ENCODE assay signal across 1 cellular context in the genomic region with DNA sequence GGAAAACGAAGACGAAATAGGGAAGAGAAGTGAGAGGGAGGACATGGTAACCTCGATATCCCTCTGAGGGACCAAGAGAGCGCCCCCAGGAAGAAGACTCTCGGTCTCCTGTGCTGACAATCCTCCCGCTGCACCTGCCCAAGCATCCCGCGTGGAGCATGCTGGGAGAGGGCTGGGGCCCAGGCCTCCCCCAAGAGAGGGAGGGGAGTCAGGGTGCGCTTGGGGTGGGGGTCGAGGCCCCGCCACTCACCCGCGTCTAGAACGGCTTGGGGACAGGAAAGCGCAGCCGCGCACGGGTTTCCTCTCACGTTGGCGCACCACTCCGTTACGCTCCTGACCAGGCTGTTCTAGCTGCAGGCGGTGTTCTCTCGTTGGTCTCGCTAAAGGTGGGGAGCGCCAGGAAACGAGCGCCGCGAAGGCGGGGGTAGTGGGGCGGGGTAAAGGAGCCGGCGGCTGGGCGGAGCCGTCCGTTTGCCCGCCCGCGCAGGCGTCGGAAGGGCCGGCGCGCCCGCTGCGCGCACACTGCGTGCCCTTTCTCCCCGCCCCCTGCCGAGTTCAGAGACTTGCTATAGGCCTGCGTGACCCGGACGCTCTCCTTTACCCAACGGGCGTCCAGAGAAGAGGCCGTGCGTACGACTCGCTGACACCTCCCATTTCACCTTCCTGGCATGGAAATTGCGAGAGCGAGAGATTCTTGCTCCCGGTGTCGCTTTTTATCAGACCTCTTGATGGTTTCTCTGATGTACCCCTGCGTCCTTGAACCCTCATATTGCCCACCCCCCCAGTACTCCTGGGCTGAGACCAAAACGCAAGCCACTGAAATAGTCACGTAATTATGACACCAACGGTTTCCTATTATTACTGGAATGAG.
A peak's percentile ranks its signal among the peaks of the same experiment; 100 is the strongest.
TF ChIP-seq lines count a peak whose summit lies in the region.

Gene C1GALT1C1, minus strand, starts transcription at position 388 of the 871 bp plus-strand sequence. CDS start 2,888 bp downstream, outside the sequence.

TF ChIP-seq in K562, 482 proteins besides CTCF, POLR2A, EP300 and RAD21 (continued from another document and continues in another):
- TF ChIP-seq, protein P1, sequence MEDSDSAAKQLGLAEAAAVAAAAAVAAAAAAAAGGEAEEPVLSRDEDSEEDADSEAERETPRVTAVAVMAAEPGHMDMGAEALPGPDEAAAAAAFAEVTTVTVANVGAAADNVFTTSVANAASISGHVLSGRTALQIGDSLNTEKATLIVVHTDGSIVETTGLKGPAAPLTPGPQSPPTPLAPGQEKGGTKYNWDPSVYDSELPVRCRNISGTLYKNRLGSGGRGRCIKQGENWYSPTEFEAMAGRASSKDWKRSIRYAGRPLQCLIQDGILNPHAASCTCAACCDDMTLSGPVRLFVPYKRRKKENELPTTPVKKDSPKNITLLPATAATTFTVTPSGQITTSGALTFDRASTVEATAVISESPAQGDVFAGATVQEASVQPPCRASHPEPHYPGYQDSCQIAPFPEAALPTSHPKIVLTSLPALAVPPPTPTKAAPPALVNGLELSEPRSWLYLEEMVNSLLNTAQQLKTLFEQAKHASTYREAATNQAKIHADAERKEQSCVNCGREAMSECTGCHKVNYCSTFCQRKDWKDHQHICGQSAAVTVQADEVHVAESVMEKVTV (CRISPR knock-in tag; IDR thresholded peaks at IDR 0.05), result no peak
- TF ChIP-seq, protein P2, sequence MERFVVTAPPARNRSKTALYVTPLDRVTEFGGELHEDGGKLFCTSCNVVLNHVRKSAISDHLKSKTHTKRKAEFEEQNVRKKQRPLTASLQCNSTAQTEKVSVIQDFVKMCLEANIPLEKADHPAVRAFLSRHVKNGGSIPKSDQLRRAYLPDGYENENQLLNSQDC (CRISPR knock-in tag; IDR thresholded peaks at IDR 0.05), result no peak
- TF ChIP-seq RBM17 (IDR thresholded peaks at IDR 0.05; ENCODE audit: borderline replicate concordance, low read depth, low read length) (no peak), SMARCA4 (IDR thresholded peaks at IDR 0.05) (peak; percentile 11; the same call in 1 of the 2 replicates), SMARCB1 (IDR thresholded peaks at IDR 0.05; ENCODE audit: insufficient read length, low read depth) (no peak), ARNT (IDR thresholded peaks at IDR 0.05) (no peak), SREBF1 (IDR thresholded peaks at IDR 0.05; ENCODE audit: borderline replicate concordance, low read depth, low read length) (no peak), KDM2B (CRISPR knock-in tag; IDR thresholded peaks at IDR 0.05) (no peak), RBFOX2 (IDR thresholded peaks at IDR 0.05; ENCODE audit: low read depth, low read length) (peak; percentile 89), HOXB6 (CRISPR knock-in tag; IDR thresholded peaks at IDR 0.05; ENCODE audit: borderline replicate concordance) (no peak), CXXC5 (CRISPR knock-in tag; IDR thresholded peaks at IDR 0.05) (peak; percentile 91), ZNF584 (CRISPR knock-in tag; IDR thresholded peaks at IDR 0.05; ENCODE audit: low read depth) (no peak), GTF2B (IDR thresholded peaks at IDR 0.05; ENCODE audit: extremely low read depth, insufficient read length) (peak; percentile 44), ESRRA (IDR thresholded peaks at IDR 0.05; ENCODE audit: borderline replicate concordance, low read depth) (no peak), CBX3 (IDR thresholded peaks at IDR 0.05; ENCODE audit: borderline replicate concordance in 1 of 2, low read length in 2 of 2) (no peak), ZNF140 (CRISPR knock-in tag; IDR thresholded peaks at IDR 0.05) (no peak), NFE2 (IDR thresholded peaks at IDR 0.05; ENCODE audit: low read depth) (no peak), C11orf30 (IDR thresholded peaks at IDR 0.05; ENCODE audit: low read depth) (peak; percentile 50; the same call in 1 of the 2 replicates), ZNF785 (CRISPR knock-in tag; IDR thresholded peaks at IDR 0.05) (no peak), SIN3B (IDR thresholded peaks at IDR 0.05; ENCODE audit: low read depth) (no peak), NFXL1 (CRISPR knock-in tag; IDR thresholded peaks at IDR 0.05) (no peak), TEAD4 (IDR thresholded peaks at IDR 0.05; ENCODE audit: low read length) (no peak), TEAD4 (CRISPR knock-in tag; IDR thresholded peaks at IDR 0.05; ENCODE audit: borderline replicate concordance) (no peak), THAP7 (CRISPR knock-in tag; IDR thresholded peaks at IDR 0.05) (no peak), CLOCK (CRISPR knock-in tag; IDR thresholded peaks at IDR 0.05; ENCODE audit: borderline replicate concordance) (no peak), SNIP1 (IDR thresholded peaks at IDR 0.05; ENCODE audit: low read depth) (peak; percentile 50; the same call in 1 of the 2 replicates), TSHZ1 (CRISPR knock-in tag; IDR thresholded peaks at IDR 0.05) (no peak), ZNF586 (CRISPR knock-in tag; conservative IDR thresholded peaks at IDR 0.05) (no peak)
- TF ChIP-seq, protein P3, sequence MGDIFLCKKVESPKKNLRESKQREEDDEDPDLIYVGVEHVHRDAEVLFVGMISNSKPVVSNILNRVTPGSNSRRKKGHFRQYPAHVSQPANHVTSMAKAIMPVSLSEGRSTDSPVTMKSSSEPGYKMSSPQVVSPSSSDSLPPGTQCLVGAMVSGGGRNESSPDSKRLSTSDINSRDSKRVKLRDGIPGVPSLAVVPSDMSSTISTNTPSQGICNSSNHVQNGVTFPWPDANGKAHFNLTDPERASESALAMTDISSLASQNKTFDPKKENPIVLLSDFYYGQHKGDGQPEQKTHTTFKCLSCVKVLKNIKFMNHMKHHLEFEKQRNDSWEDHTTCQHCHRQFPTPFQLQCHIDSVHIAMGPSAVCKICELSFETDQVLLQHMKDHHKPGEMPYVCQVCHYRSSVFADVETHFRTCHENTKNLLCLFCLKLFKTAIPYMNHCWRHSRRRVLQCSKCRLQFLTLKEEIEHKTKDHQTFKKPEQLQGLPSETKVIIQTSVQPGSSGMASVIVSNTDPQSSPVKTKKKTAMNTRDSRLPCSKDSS (IDR thresholded peaks at IDR 0.05; ENCODE audit: low read depth, partially characterized antibody), result no peak
- TF ChIP-seq, protein P4, sequence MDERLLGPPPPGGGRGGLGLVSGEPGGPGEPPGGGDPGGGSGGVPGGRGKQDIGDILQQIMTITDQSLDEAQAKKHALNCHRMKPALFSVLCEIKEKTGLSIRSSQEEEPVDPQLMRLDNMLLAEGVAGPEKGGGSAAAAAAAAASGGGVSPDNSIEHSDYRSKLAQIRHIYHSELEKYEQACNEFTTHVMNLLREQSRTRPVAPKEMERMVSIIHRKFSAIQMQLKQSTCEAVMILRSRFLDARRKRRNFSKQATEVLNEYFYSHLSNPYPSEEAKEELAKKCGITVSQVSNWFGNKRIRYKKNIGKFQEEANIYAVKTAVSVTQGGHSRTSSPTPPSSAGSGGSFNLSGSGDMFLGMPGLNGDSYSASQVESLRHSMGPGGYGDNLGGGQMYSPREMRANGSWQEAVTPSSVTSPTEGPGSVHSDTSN (CRISPR knock-in tag; IDR thresholded peaks at IDR 0.05; ENCODE audit: low read depth), result no peak
- TF ChIP-seq, protein P4 (tag; conservative IDR thresholded peaks at IDR 0.05; ENCODE audit: low read depth), result no peak
- TF ChIP-seq, protein P5, sequence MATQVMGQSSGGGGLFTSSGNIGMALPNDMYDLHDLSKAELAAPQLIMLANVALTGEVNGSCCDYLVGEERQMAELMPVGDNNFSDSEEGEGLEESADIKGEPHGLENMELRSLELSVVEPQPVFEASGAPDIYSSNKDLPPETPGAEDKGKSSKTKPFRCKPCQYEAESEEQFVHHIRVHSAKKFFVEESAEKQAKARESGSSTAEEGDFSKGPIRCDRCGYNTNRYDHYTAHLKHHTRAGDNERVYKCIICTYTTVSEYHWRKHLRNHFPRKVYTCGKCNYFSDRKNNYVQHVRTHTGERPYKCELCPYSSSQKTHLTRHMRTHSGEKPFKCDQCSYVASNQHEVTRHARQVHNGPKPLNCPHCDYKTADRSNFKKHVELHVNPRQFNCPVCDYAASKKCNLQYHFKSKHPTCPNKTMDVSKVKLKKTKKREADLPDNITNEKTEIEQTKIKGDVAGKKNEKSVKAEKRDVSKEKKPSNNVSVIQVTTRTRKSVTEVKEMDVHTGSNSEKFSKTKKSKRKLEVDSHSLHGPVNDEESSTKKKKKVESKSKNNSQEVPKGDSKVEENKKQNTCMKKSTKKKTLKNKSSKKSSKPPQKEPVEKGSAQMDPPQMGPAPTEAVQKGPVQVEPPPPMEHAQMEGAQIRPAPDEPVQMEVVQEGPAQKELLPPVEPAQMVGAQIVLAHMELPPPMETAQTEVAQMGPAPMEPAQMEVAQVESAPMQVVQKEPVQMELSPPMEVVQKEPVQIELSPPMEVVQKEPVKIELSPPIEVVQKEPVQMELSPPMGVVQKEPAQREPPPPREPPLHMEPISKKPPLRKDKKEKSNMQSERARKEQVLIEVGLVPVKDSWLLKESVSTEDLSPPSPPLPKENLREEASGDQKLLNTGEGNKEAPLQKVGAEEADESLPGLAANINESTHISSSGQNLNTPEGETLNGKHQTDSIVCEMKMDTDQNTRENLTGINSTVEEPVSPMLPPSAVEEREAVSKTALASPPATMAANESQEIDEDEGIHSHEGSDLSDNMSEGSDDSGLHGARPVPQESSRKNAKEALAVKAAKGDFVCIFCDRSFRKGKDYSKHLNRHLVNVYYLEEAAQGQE (CRISPR knock-in tag; IDR thresholded peaks at IDR 0.05; ENCODE audit: low read depth), result no peak
